1 cellular context compared by ENCODE assay signal in genomic region chr11:57126766-57127400, GRCh38.
TF ChIP-seq lines count a peak whose summit lies in the region.

No MANE protein-coding gene starts in this region.

TF ChIP-seq in K562, 482 proteins besides CTCF, POLR2A, EP300 and RAD21 (continued from another document and continues in another):
- TF ChIP-seq HMGXB4 (CRISPR knock-in tag; IDR thresholded peaks at IDR 0.05) (no peak), ZNF696 (CRISPR knock-in tag; conservative IDR thresholded peaks at IDR 0.05) (no peak), XRCC5 (IDR thresholded peaks at IDR 0.05; ENCODE audit: low read depth, low read length) (no peak), HMBOX1 (IDR thresholded peaks at IDR 0.05) (peak; percentile 58), MEIS2 (IDR thresholded peaks at IDR 0.05; ENCODE audit: partially characterized antibody) (peak; percentile 98), ATF4 (CRISPR knock-in tag; IDR thresholded peaks at IDR 0.05) (no peak), TBL1XR1 (IDR thresholded peaks at IDR 0.05; ENCODE audit: low read length in 2 of 2) (peak in 1 of 2 experiments; percentile 73; a peak in 2 of 4 replicates), ELF1 (tag; IDR thresholded peaks at IDR 0.05) (no peak), NFIX (CRISPR knock-in tag; IDR thresholded peaks at IDR 0.05; ENCODE audit: low read depth) (no peak), PHF8 (IDR thresholded peaks at IDR 0.05; ENCODE audit: borderline replicate concordance, low read length) (no peak), ZFPM2 (CRISPR knock-in tag; IDR thresholded peaks at IDR 0.05) (no peak), PRPF4 (IDR thresholded peaks at IDR 0.05; ENCODE audit: insufficient read depth, low read depth, low read length, poor library complexity, severe bottlenecking) (no peak), HNRNPK (IDR thresholded peaks at IDR 0.05; ENCODE audit: low read depth, low read length, poor library complexity, severe bottlenecking) (no peak), CSDE1 (IDR thresholded peaks at IDR 0.05) (no peak), RNF2 (IDR thresholded peaks at IDR 0.05) (no peak), HES1 (IDR thresholded peaks at IDR 0.05; ENCODE audit: low read depth) (peak; percentile 34; the same call in 1 of the 2 replicates), BMI1 (IDR thresholded peaks at IDR 0.05; ENCODE audit: low read length) (no peak), CBX1 (IDR thresholded peaks at IDR 0.05; ENCODE audit: low read depth) (no peak), EHMT2 (IDR thresholded peaks at IDR 0.05) (peak; percentile 58; the same call in 1 of the 2 replicates), KDM4B (IDR thresholded peaks at IDR 0.05; ENCODE audit: borderline replicate concordance in 2 of 2, low read depth in 1 of 2) (no peak), ZNF76 (CRISPR knock-in tag; IDR thresholded peaks at IDR 0.05; ENCODE audit: borderline replicate concordance) (no peak), CREB5 (CRISPR knock-in tag; IDR thresholded peaks at IDR 0.05) (no peak), ZNF232 (CRISPR knock-in tag; IDR thresholded peaks at IDR 0.05) (no peak), SREBF2 (CRISPR knock-in tag; IDR thresholded peaks at IDR 0.05) (no peak), HINFP (tag; conservative IDR thresholded peaks at IDR 0.05; ENCODE audit: low read depth) (no peak), SPI1 (IDR thresholded peaks at IDR 0.05; ENCODE audit: borderline replicate concordance, low read depth, low read length) (no peak), NR2C2 (CRISPR knock-in tag; IDR thresholded peaks at IDR 0.05) (no peak), NR2C2 (tag; IDR thresholded peaks at IDR 0.05) (no peak), ZNF174 (CRISPR knock-in tag; IDR thresholded peaks at IDR 0.05) (no peak), E2F6 (IDR thresholded peaks at IDR 0.05; ENCODE audit: borderline replicate concordance in 1 of 2, extremely low read depth in 1 of 2, insufficient read depth in 1 of 2, insufficient read length in 1 of 2, low read depth in 1 of 2, low read length in 1 of 2, poor library complexity in 1 of 2, severe bottlenecking in 1 of 2) (no peak), FOXP1 (CRISPR knock-in tag; IDR thresholded peaks at IDR 0.05) (no peak), LEF1 (IDR thresholded peaks at IDR 0.05) (peak; percentile 99), HDGF (IDR thresholded peaks at IDR 0.05) (no peak), PKNOX1 (IDR thresholded peaks at IDR 0.05) (peak; percentile 88), ELF4 (CRISPR knock-in tag; IDR thresholded peaks at IDR 0.05) (no peak), RBBP5 (IDR thresholded peaks at IDR 0.05; ENCODE audit: borderline replicate concordance, insufficient read depth, low read length, poor library complexity, severe bottlenecking) (no peak), HOXB6 (CRISPR knock-in tag; IDR thresholded peaks at IDR 0.05; ENCODE audit: borderline replicate concordance) (no peak), HEY1 (CRISPR knock-in tag; IDR thresholded peaks at IDR 0.05; ENCODE audit: borderline replicate concordance) (no peak), THAP7 (CRISPR knock-in tag; IDR thresholded peaks at IDR 0.05) (no peak), ZNF740 (CRISPR knock-in tag; IDR thresholded peaks at IDR 0.05) (no peak), ZNF740 (tag; IDR thresholded peaks at IDR 0.05) (no peak), ZNF175 (CRISPR knock-in tag; IDR thresholded peaks at IDR 0.05; ENCODE audit: low read depth) (no peak), TARDBP (IDR thresholded peaks at IDR 0.05) (no peak), ZNF780A (CRISPR knock-in tag; IDR thresholded peaks at IDR 0.05) (no peak), CGGBP1 (CRISPR knock-in tag; IDR thresholded peaks at IDR 0.05) (no peak), LCOR (CRISPR knock-in tag; IDR thresholded peaks at IDR 0.05) (no peak), GATAD2A (IDR thresholded peaks at IDR 0.05) (peak; percentile 70; the same call in 1 of the 2 replicates), BCL6 (CRISPR knock-in tag; IDR thresholded peaks at IDR 0.05) (no peak), EGR1 (conservative IDR thresholded peaks at IDR 0.05) (no peak)
